In genomic region chr6:53497905-53498304, GRCh38 we compare ENCODE assay signal across 15 cellular contexts.
"Had no signal": no experiment of that assay in that cellular context is flagged by ENCODE, and none has a peak within 500 bp of the region (broad histone marks: within the 10 kb centered on the region; RNA-seq: fewer than 3 reads in every experiment).

No MANE protein-coding gene starts in this region.

- DNase-seq: foreskin melanocyte; head of caudate nucleus; hippocampal formation; naive thymus-derived CD4-positive, alpha-beta T cell; nephron progenitor cell; posterior cingulate gyrus; sigmoid colon; stimulated activated CD4-positive, alpha-beta T cell treated with anti-CD3 and anti-CD28 coated beads, Interleukin-12 subunit alpha, Interleukin-12 subunit beta, amount 100 ng/mL, for 4 hours; stimulated activated naive CD4-positive, alpha-beta T cell; trophoblast cell had no signal

- H3K27ac ChIP-seq: skin epidermis had no signal

- H3K4me3 ChIP-seq: sigmoid colon, skin epidermis had no signal

- FAIRE-seq: colon, endothelial cell of umbilical vein, urothelium cell line had no signal

- H3K27me3 ChIP-seq: sigmoid colon had no signal

- H3K9me3 Mint-ChIP-seq: dendritic cell treated with granulocyte-macrophage colony-stimulating factor and Interleukin-4, amounts not matched to agents 40 ng/mL and 50 ng/mL, for 4 days; naive thymus-derived CD4-positive, alpha-beta T cell; nephron progenitor cell had no signal

- H3K27ac Mint-ChIP-seq: dendritic cell treated with granulocyte-macrophage colony-stimulating factor and Interleukin-4, amounts not matched to agents 40 ng/mL and 50 ng/mL, for 4 days; naive thymus-derived CD4-positive, alpha-beta T cell; nephron progenitor cell had no signal

- H3K4me3 Mint-ChIP-seq: dendritic cell treated with granulocyte-macrophage colony-stimulating factor and Interleukin-4, amounts not matched to agents 40 ng/mL and 50 ng/mL, for 4 days; naive thymus-derived CD4-positive, alpha-beta T cell; nephron progenitor cell had no signal

- H3K4me1 Mint-ChIP-seq: nephron progenitor cell had no signal

- ATAC-seq: naive thymus-derived CD4-positive, alpha-beta T cell had no signal

- H3K9me3 ChIP-seq: sigmoid colon had no signal
